Comparison of ENCODE assay signal across 1 cellular context in genomic region chr4:108804648-108805273, GRCh38.
TF ChIP-seq lines count a peak whose summit lies in the region.

No MANE protein-coding gene starts in this region.

TF ChIP-seq in GM23338, 12 proteins besides CTCF, POLR2A, EP300 and RAD21 (continued from another document):
- no peak for TF ChIP-seq ZNF462 (CRISPR knock-in tag; IDR thresholded peaks at IDR 0.05)
